ENCODE assay signal across 15 cellular contexts in genomic region chr3:123383101-123384053, GRCh38.
DNase-seq lines count a peak whose midpoint lies in the region; ATAC-seq and TF ChIP-seq lines count a peak whose summit lies in the region.
"Had no signal": no experiment of that assay in that cellular context is flagged by ENCODE, and none has a peak within 500 bp of the region (broad histone marks: within the 10 kb centered on the region; RNA-seq: fewer than 3 reads in every experiment).

No MANE protein-coding gene starts in this region.

- peaks cover 6% of the 10 kb centered on the region for H3K27me3 Mint-ChIP-seq in Caco-2 (ENCODE audit: insufficient read depth, unreplicated experiment)

- ATAC-seq in HG02840 (IDR thresholded peaks at IDR 0.05; ENCODE audit: low FRiP score, unreplicated experiment) = no peak
- no peak for ATAC-seq in esophagus mucosa
- ATAC-seq: activated T-cell treated with anti-CD3 and anti-CD28 coated beads, Interleukin-2, amount 50 U/mL, for 72 hours; stimulated activated naive CD8-positive, alpha-beta T cell treated with anti-CD3 and anti-CD28 coated beads, Interleukin-15, Interleukin-2, amounts not matched to agents 100 U/mL and 50 U/mL, for 24 hours had no signal

- no TSS peak for BruUV-seq in Caco-2 (replicated peaks; lab: Mats Ljungman, UMichigan)

- H3K4me1 ChIP-seq in esophagus (ENCODE audit: control insufficient read depth in 2 of 2, insufficient read depth in 2 of 2, low read length in 1 of 2) = peaks cover 3 to 6% of the 10 kb centered on the region in 2 donors
- peaks cover 6 to 52% of the 10 kb centered on the region in 2 donors for H3K4me1 ChIP-seq in muscle layer of duodenum (ENCODE audit: control insufficient read depth in 1 of 2, insufficient read depth in 2 of 2, low read length in 2 of 2)
- no peaks in the 10 kb centered on the region for H3K4me1 ChIP-seq in Caco-2

- H3K9me3 ChIP-seq in esophagus (ENCODE audit: control insufficient read depth in 2 of 2, insufficient read depth in 1 of 2, low read depth in 1 of 2, low read length in 1 of 2) (no peaks in the 10 kb centered on the region), muscle layer of duodenum (ENCODE audit: control insufficient read depth in 1 of 2, low read length in 2 of 2) (no peaks in the 10 kb centered on the region), Caco-2 (no peaks in the 10 kb centered on the region)

- TF ChIP-seq CTCF in AG10803 (conservative IDR thresholded peaks at IDR 0.05; ENCODE audit: low read length) (no peak), Caco-2 (IDR thresholded peaks at IDR 0.05; ENCODE audit: insufficient read depth in 1 of 2, low read depth in 1 of 2, low read length in 1 of 2, severe bottlenecking in 1 of 2, unreplicated experiment in 1 of 2) (no peak)

- POLR2A ChIA-PET in Caco-2 (lab: Charles Lee) = no interaction called here

- intact Hi-C loops in Caco-2 (cut with micrococcal nuclease; ENCODE audit: unreplicated experiment) = no loop called here

- DNase-seq in AG10803 (ENCODE audit: low read depth) (peak; percentile 25), NCI-H2171 (lab: John Stamatoyannopoulos, UW) (peak; percentile 36), Caco-2 (no peak), COLO668 (lab: John Stamatoyannopoulos, UW; ENCODE audit: unreplicated experiment) (no peak)
- DNase-seq: ACHN; activated T-cell treated with anti-CD3 and anti-CD28 coated beads, Interleukin-2, amount 50 U/mL, for 72 hours; NCI-H2029; stimulated activated naive CD8-positive, alpha-beta T cell treated with anti-CD3 and anti-CD28 coated beads, Interleukin-15, Interleukin-2, amounts not matched to agents 100 U/mL and 50 U/mL, for 24 hours had no signal

- no peaks in the 10 kb centered on the region for H3K9me3 Mint-ChIP-seq in Caco-2 (ENCODE audit: unreplicated experiment)
- H3K9me3 Mint-ChIP-seq: activated T-cell treated with anti-CD3 and anti-CD28 coated beads, Interleukin-2, amount 50 U/mL, for 72 hours; dendritic cell treated with granulocyte-macrophage colony-stimulating factor and Interleukin-4, amounts not matched to agents 40 ng/mL and 50 ng/mL, for 4 days; neural crest cell had no signal

- no peaks in the 10 kb centered on the region for H3K36me3 Mint-ChIP-seq in Caco-2 (ENCODE audit: insufficient read depth, unreplicated experiment)

- H3K4me1 Mint-ChIP-seq in Caco-2 (ENCODE audit: low read depth, unreplicated experiment) = no peaks in the 10 kb centered on the region

- H3K27ac ChIP-seq in esophagus (ENCODE audit: low read depth in 2 of 2, low read length in 1 of 2) (peak overlapping the region; percentile 65 to 74), muscle layer of duodenum (ENCODE audit: low read length) (peak overlapping the region; percentile 84)
- H3K27ac ChIP-seq: VCaP had no signal

- no peak overlapping the region for H3K4me3 Mint-ChIP-seq in Caco-2 (ENCODE audit: unreplicated experiment)
- H3K4me3 Mint-ChIP-seq: activated T-cell treated with anti-CD3 and anti-CD28 coated beads, Interleukin-2, amount 50 U/mL, for 72 hours; dendritic cell treated with granulocyte-macrophage colony-stimulating factor and Interleukin-4, amounts not matched to agents 40 ng/mL and 50 ng/mL, for 4 days; neural crest cell had no signal

- H3K36me3 ChIP-seq in esophagus (ENCODE audit: control insufficient read depth in 2 of 2, insufficient read depth in 2 of 2, low read length in 1 of 2) (no peaks in the 10 kb centered on the region), muscle layer of duodenum (ENCODE audit: control insufficient read depth in 1 of 2, insufficient read depth in 2 of 2, low read length in 2 of 2) (no peaks in the 10 kb centered on the region), Caco-2 (ENCODE audit: control insufficient read depth, insufficient read depth, low read length) (no peaks in the 10 kb centered on the region)

- no peak overlapping the region for H3K4me3 ChIP-seq in AG10803 (ENCODE audit: low read length)
- no peak overlapping the region for H3K4me3 ChIP-seq in esophagus (ENCODE audit: low read depth in 1 of 2, low read length in 2 of 2)
- H3K4me3 ChIP-seq in muscle layer of duodenum (ENCODE audit: low read depth in 1 of 2, low read length in 2 of 2) = no peak overlapping the region
- H3K4me3 ChIP-seq in Caco-2 (ENCODE audit: low read depth, low read length) = no peak overlapping the region

- H3K27ac Mint-ChIP-seq in Caco-2 (ENCODE audit: unreplicated experiment) = no peak overlapping the region
- H3K27ac Mint-ChIP-seq: activated T-cell treated with anti-CD3 and anti-CD28 coated beads, Interleukin-2, amount 50 U/mL, for 72 hours; dendritic cell treated with granulocyte-macrophage colony-stimulating factor and Interleukin-4, amounts not matched to agents 40 ng/mL and 50 ng/mL, for 4 days had no signal

- 75 to 77% methylated on average over 26 of the region's 26 CpGs for WGBS in esophagus, 2 donors

- H3K27me3 ChIP-seq in esophagus (ENCODE audit: control insufficient read depth in 1 of 2, insufficient read depth in 2 of 2, low read length in 2 of 2) (no peaks in the 10 kb centered on the region), muscle layer of duodenum (ENCODE audit: low read depth, low read length) (no peaks in the 10 kb centered on the region), Caco-2 (replicated peaks; ENCODE audit: control insufficient read depth, insufficient read depth, low read length) (no peaks in the 10 kb centered on the region)

- CTCF ChIA-PET in Caco-2 (lab: Charles Lee) = no interaction called here

Comparison
In these comparisons a context has a peak if more than half of its experiments do, and no peak if none do; other contexts are left out.
1. DNase-seq: peak in AG10803 (single experiment) and NCI-H2171 (single experiment); none in Caco-2 (0 of 2) and COLO668 (single experiment).